Comparison of ENCODE assay signal across 22 cellular contexts in genomic region chr2:99285521-99285920, GRCh38. TPM values are rescaled to one million over a fixed set of nuclear protein-coding genes. Genes with fewer than 3 reads are reported as not detected.
A peak's percentile ranks its signal among the peaks of the same experiment; 100 is the strongest.
DNase-seq lines count a peak whose midpoint lies in the region; ATAC-seq and TF ChIP-seq lines count a peak whose summit lies in the region.
"Had no signal": no experiment of that assay in that cellular context is flagged by ENCODE, and none has a peak within 500 bp of the region (broad histone marks: within the 10 kb centered on the region; RNA-seq: fewer than 3 reads in every experiment).

No MANE protein-coding gene starts in this region.

- ATAC-seq in foreskin keratinocyte (no peak), mucosa of descending colon (peak; percentile 45), gastrocnemius medialis (no peak)
- ATAC-seq: GM23338, HepG2, K562, Right ventricle myocardium inferior had no signal

- H3K27me3 ChIP-seq in foreskin keratinocyte (no peaks in the 10 kb centered on the region), gastrocnemius medialis (no peaks in the 10 kb centered on the region)
- H3K27me3 ChIP-seq: BLaER1 treated with 17β-estradiol and CSF1 and Interleukin-3, amounts not matched to agents 10 nM and 100 nM had no signal

- no peak for TF ChIP-seq CTCF in foreskin keratinocyte (conservative IDR thresholded peaks at IDR 0.05)
- TF ChIP-seq CTCF in mucosa of descending colon (IDR thresholded peaks at IDR 0.05): no peak
- no peak for TF ChIP-seq CTCF in gastrocnemius medialis (IDR thresholded peaks at IDR 0.05 in 4 of 5, conservative IDR thresholded peaks at IDR 0.05 in 1 of 5)

- H3K27ac ChIP-seq in foreskin keratinocyte: no peak overlapping the region
- no peak overlapping the region for H3K27ac ChIP-seq in gastrocnemius medialis
- H3K27ac ChIP-seq: BLaER1 treated with 17β-estradiol and CSF1 and Interleukin-3, amounts not matched to agents 10 nM and 100 nM had no signal

- intact Hi-C loops in mucosa of descending colon (cut with DNase I, micrococcal nuclease): no loop called here
- intact Hi-C loops in gastrocnemius medialis (cut with DNase I; ENCODE audit: low total_unique reads): no loop called here

- H3K4me3 ChIP-seq in mucosa of descending colon (no peak overlapping the region), gastrocnemius medialis (no peak overlapping the region)
- H3K4me3 ChIP-seq: BLaER1 treated with 17β-estradiol and CSF1 and Interleukin-3, amounts not matched to agents 10 nM and 100 nM; GM23338; HAP-1; K562 had no signal

- H3K36me3 ChIP-seq in mucosa of descending colon (ENCODE audit: low read depth) (no peaks in the 10 kb centered on the region), gastrocnemius medialis (peaks cover 0 to 35% of the 10 kb centered on the region in 2 donors)
- H3K36me3 ChIP-seq: HAP-1 had no signal

- H3K9me3 ChIP-seq in mucosa of descending colon (no peaks in the 10 kb centered on the region), gastrocnemius medialis (no peaks in the 10 kb centered on the region)
- H3K9me3 ChIP-seq: Caco-2, HAP-1 had no signal

- TF ChIP-seq POLR2A in gastrocnemius medialis (IDR thresholded peaks at IDR 0.05): no peak

- H3K4me1 ChIP-seq in foreskin keratinocyte: no peaks in the 10 kb centered on the region
- H3K4me1 ChIP-seq in mucosa of descending colon (ENCODE audit: low read depth): no peaks in the 10 kb centered on the region
- no peaks in the 10 kb centered on the region for H3K4me1 ChIP-seq in gastrocnemius medialis
- H3K4me1 ChIP-seq: Caco-2 had no signal

- in situ Hi-C loops in gastrocnemius medialis (cut with MboI; ENCODE audit: low sequenced_read_pairs in 4 of 4): no loop called here

- DNase-seq in NCI-H526 treated with DMSO at 0.1 percent for 48 hours (lab: John Stamatoyannopoulos, UW): peak; percentile 87
- peak; percentile 15 to 24 for DNase-seq in foreskin keratinocyte
- peak in 1 of 3 donors; percentile 15 for DNase-seq in mucosa of descending colon
- no peak for DNase-seq in NCI-H1694 treated with DMSO at 0.1 percent for 48 hours (lab: John Stamatoyannopoulos, UW)
- DNase-seq in activated CD4-positive, alpha-beta T cell treated with anti-CD3 and anti-CD28 coated beads for 48 hours: no peak
- no peak for DNase-seq in gastrocnemius medialis
- DNase-seq in activated CD4-positive, alpha-beta T cell treated with anti-CD3 and anti-CD28 coated beads, Interleukin-2, amount 50 U/mL, for 48 hours: no peak
- DNase-seq: ACHN; Caco-2; CD4-positive, alpha-beta memory T cell; NCI-H1092 treated with DMSO at 0.1 percent for 48 hours; NCI-H1436 treated with DMSO at 0.1 percent for 48 hours; NCI-H2029; NCI-H524 treated with DMSO at 0.1 percent for 48 hours had no signal

RNA-seq across cellular contexts. Expression of gene LYG1, which starts 15.5 kb away (rescaled TPM):
- total RNA-seq in foreskin keratinocyte (0.54 and 0.71 TPM in 2 replicates), mucosa of descending colon (1 to 10 TPM in 2 of 3 donors, not detected in 1; 1.5 to 1.6 TPM), gastrocnemius medialis (under 1 TPM in 1 of 4 donors, not detected in 3; 0.67 TPM)
- polyA plus RNA-seq in foreskin keratinocyte: 0.51 and 0.64 TPM in 2 replicates
- total RNA-seq: G401 had no signal

RNA-seq across cellular contexts. Expression of gene LYG2, which starts 30.1 kb away (rescaled TPM):
- total RNA-seq in foreskin keratinocyte: not detected in 2 replicates
- polyA plus RNA-seq in foreskin keratinocyte: not detected in 2 replicates
- not detected for total RNA-seq in mucosa of descending colon
- not detected for total RNA-seq in gastrocnemius medialis
- total RNA-seq: Caco-2; CD4-positive, alpha-beta memory T cell; G401; GM23338; K562; Right ventricle myocardium inferior; SK-MEL-5 had no signal
- polyA plus RNA-seq: CD4-positive, alpha-beta memory T cell had no signal

RNA-seq across cellular contexts. Expression of gene TXNDC9, which starts 50.6 kb away (rescaled TPM):
- 64.3 and 66.7 TPM in 2 replicates for total RNA-seq in foreskin keratinocyte
- polyA plus RNA-seq in foreskin keratinocyte: 47.4 and 53.1 TPM in 2 replicates
- 10 to 100 TPM; 21.5 to 26.5 (median 25.2) TPM for total RNA-seq in mucosa of descending colon
- 10 to 100 TPM; 23.3 to 32.4 (median 29.7) TPM for total RNA-seq in gastrocnemius medialis

RNA-seq across cellular contexts. Expression of gene EIF5B, which starts 51.7 kb away (rescaled TPM):
- total RNA-seq in foreskin keratinocyte (49.5 and 57.5 TPM in 2 replicates), mucosa of descending colon (10 to 100 TPM; 23.5 to 47.3 (median 30.1) TPM), gastrocnemius medialis (10 to 100 TPM; 33.0 to 71.3 (median 50.7) TPM)
- polyA plus RNA-seq in foreskin keratinocyte: 73.4 and 85.0 TPM in 2 replicates

Comparison
In these comparisons a context has a peak if more than half of its experiments do, and no peak if none do; other contexts are left out.
1. DNase-seq: peak in NCI-H526 treated with DMSO at 0.1 percent for 48 hours (single experiment) and foreskin keratinocyte (2 of 2); none in NCI-H1694 treated with DMSO at 0.1 percent for 48 hours (single experiment), activated CD4-positive, alpha-beta T cell treated with anti-CD3 and anti-CD28 coated beads for 48 hours (single experiment), gastrocnemius medialis (0 of 2) and activated CD4-positive, alpha-beta T cell treated with anti-CD3 and anti-CD28 coated beads, Interleukin-2, amount 50 U/mL, for 48 hours (0 of 2).